1 cellular context compared by ENCODE assay signal in the genomic region with DNA sequence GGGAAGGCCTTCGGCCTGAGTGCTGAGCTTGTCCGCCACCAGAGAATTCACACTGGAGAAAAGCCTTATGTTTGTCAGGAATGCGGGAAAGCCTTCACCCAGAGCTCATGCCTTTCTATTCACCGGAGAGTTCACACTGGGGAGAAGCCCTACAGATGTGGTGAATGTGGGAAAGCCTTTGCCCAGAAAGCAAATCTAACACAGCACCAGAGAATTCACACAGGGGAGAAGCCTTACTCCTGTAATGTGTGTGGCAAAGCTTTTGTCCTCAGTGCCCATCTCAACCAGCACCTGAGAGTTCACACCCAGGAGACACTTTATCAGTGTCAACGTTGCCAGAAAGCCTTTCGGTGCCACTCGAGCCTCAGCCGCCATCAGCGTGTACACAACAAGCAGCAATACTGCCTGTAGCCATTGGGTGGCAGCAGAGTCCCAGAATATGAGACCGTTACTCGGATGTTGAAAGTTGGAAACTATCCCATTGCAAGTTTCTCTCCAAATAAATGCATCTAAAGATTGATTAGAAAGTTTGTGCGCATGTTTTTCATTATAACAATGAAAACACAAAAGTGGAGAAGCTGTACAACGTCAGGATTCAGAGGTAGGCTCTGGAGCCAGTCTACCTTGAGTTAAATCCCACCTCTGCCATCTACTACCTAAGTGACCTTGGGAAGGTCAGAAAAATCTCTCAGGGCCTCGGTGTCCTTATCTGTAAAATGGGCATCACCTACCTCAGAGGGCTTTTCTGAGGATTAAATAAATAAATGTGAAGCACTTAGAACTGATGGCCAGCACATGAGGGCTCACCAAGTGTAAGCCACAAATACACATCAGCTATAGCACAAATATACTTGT.
TF ChIP-seq lines count a peak whose summit lies in the region.

No MANE protein-coding gene starts in this region.

TF ChIP-seq in HepG2, 621 proteins besides CTCF, POLR2A, EP300 and RAD21 (continued from another document):
- TF ChIP-seq, protein P1, sequence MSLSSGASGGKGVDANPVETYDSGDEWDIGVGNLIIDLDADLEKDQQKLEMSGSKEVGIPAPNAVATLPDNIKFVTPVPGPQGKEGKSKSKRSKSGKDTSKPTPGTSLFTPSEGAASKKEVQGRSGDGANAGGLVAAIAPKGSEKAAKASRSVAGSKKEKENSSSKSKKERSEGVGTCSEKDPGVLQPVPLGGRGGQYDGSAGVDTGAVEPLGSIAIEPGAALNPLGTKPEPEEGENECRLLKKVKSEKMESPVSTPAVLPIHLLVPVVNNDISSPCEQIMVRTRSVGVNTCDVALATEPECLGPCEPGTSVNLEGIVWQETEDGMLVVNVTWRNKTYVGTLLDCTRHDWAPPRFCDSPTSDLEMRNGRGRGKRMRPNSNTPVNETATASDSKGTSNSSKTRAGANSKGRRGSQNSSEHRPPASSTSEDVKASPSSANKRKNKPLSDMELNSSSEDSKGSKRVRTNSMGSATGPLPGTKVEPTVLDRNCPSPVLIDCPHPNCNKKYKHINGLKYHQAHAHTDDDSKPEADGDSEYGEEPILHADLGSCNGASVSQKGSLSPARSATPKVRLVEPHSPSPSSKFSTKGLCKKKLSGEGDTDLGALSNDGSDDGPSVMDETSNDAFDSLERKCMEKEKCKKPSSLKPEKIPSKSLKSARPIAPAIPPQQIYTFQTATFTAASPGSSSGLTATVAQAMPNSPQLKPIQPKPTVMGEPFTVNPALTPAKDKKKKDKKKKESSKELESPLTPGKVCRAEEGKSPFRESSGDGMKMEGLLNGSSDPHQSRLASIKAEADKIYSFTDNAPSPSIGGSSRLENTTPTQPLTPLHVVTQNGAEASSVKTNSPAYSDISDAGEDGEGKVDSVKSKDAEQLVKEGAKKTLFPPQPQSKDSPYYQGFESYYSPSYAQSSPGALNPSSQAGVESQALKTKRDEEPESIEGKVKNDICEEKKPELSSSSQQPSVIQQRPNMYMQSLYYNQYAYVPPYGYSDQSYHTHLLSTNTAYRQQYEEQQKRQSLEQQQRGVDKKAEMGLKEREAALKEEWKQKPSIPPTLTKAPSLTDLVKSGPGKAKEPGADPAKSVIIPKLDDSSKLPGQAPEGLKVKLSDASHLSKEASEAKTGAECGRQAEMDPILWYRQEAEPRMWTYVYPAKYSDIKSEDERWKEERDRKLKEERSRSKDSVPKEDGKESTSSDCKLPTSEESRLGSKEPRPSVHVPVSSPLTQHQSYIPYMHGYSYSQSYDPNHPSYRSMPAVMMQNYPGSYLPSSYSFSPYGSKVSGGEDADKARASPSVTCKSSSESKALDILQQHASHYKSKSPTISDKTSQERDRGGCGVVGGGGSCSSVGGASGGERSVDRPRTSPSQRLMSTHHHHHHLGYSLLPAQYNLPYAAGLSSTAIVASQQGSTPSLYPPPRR (CRISPR knock-in tag; IDR thresholded peaks at IDR 0.05; ENCODE audit: borderline replicate concordance): no peak
- TF ChIP-seq ZNF75D (CRISPR knock-in tag; IDR thresholded peaks at IDR 0.05; ENCODE audit: borderline replicate concordance): no peak
- TF ChIP-seq, protein P2, sequence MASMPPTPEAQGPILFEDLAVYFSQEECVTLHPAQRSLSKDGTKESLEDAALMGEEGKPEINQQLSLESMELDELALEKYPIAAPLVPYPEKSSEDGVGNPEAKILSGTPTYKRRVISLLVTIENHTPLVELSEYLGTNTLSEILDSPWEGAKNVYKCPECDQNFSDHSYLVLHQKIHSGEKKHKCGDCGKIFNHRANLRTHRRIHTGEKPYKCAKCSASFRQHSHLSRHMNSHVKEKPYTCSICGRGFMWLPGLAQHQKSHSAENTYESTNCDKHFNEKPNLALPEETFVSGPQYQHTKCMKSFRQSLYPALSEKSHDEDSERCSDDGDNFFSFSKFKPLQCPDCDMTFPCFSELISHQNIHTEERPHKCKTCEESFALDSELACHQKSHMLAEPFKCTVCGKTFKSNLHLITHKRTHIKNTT (CRISPR knock-in tag; IDR thresholded peaks at IDR 0.05): no peak
- TF ChIP-seq ZNF879 (CRISPR knock-in tag; IDR thresholded peaks at IDR 0.05): no peak
- no peak for TF ChIP-seq ZKSCAN8 (CRISPR knock-in tag; IDR thresholded peaks at IDR 0.05; ENCODE audit: borderline replicate concordance)
- TF ChIP-seq ESRRA (CRISPR knock-in tag; IDR thresholded peaks at IDR 0.05; ENCODE audit: low read depth): peak; percentile 49
- TF ChIP-seq GABPB1 (CRISPR knock-in tag; IDR thresholded peaks at IDR 0.05): no peak
- no peak for TF ChIP-seq ZNF788 (CRISPR knock-in tag; IDR thresholded peaks at IDR 0.05; ENCODE audit: borderline replicate concordance)
- no peak for TF ChIP-seq ZNF235 (CRISPR knock-in tag; IDR thresholded peaks at IDR 0.05; ENCODE audit: borderline replicate concordance)
- no peak for TF ChIP-seq RAD51 (IDR thresholded peaks at IDR 0.05; ENCODE audit: borderline replicate concordance)
- TF ChIP-seq ARNT2 (CRISPR knock-in tag; IDR thresholded peaks at IDR 0.05; ENCODE audit: low read depth): no peak
- no peak for TF ChIP-seq ZFAT (CRISPR knock-in tag; conservative IDR thresholded peaks at IDR 0.05)
- TF ChIP-seq, protein P3, sequence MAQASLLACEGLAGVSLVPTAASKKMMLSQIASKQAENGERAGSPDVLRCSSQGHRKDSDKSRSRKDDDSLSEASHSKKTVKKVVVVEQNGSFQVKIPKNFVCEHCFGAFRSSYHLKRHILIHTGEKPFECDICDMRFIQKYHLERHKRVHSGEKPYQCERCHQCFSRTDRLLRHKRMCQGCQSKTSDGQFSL (CRISPR knock-in tag; IDR thresholded peaks at IDR 0.05): no peak
- no peak for TF ChIP-seq SAFB2 (CRISPR knock-in tag; IDR thresholded peaks at IDR 0.05; ENCODE audit: borderline replicate concordance, low read depth)
- no peak for TF ChIP-seq ZNF333 (CRISPR knock-in tag; IDR thresholded peaks at IDR 0.05; ENCODE audit: borderline replicate concordance)
- TF ChIP-seq, protein P4, sequence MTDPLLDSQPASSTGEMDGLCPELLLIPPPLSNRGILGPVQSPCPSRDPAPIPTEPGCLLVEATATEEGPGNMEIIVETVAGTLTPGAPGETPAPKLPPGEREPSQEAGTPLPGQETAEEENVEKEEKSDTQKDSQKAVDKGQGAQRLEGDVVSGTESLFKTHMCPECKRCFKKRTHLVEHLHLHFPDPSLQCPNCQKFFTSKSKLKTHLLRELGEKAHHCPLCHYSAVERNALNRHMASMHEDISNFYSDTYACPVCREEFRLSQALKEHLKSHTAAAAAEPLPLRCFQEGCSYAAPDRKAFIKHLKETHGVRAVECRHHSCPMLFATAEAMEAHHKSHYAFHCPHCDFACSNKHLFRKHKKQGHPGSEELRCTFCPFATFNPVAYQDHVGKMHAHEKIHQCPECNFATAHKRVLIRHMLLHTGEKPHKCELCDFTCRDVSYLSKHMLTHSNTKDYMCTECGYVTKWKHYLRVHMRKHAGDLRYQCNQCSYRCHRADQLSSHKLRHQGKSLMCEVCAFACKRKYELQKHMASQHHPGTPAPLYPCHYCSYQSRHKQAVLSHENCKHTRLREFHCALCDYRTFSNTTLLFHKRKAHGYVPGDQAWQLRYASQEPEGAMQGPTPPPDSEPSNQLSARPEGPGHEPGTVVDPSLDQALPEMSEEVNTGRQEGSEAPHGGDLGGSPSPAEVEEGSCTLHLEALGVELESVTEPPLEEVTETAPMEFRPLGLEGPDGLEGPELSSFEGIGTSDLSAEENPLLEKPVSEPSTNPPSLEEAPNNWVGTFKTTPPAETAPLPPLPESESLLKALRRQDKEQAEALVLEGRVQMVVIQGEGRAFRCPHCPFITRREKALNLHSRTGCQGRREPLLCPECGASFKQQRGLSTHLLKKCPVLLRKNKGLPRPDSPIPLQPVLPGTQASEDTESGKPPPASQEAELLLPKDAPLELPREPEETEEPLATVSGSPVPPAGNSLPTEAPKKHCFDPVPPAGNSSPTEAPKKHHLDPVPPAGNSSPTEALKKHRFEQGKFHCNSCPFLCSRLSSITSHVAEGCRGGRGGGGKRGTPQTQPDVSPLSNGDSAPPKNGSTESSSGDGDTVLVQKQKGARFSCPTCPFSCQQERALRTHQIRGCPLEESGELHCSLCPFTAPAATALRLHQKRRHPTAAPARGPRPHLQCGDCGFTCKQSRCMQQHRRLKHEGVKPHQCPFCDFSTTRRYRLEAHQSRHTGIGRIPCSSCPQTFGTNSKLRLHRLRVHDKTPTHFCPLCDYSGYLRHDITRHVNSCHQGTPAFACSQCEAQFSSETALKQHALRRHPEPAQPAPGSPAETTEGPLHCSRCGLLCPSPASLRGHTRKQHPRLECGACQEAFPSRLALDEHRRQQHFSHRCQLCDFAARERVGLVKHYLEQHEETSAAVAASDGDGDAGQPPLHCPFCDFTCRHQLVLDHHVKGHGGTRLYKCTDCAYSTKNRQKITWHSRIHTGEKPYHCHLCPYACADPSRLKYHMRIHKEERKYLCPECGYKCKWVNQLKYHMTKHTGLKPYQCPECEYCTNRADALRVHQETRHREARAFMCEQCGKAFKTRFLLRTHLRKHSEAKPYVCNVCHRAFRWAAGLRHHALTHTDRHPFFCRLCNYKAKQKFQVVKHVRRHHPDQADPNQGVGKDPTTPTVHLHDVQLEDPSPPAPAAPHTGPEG (CRISPR knock-in tag; IDR thresholded peaks at IDR 0.05): no peak
- TF ChIP-seq SAP130 (CRISPR knock-in tag; IDR thresholded peaks at IDR 0.05; ENCODE audit: low read depth): no peak
- no peak for TF ChIP-seq NR2F6 (IDR thresholded peaks at IDR 0.05)
- no peak for TF ChIP-seq NR2F6 (CRISPR knock-in tag; IDR thresholded peaks at IDR 0.05)
- no peak for TF ChIP-seq KAT8 (CRISPR knock-in tag; IDR thresholded peaks at IDR 0.05)
- TF ChIP-seq DNMT1 (CRISPR knock-in tag; IDR thresholded peaks at IDR 0.05): no peak
- no peak for TF ChIP-seq HMG20A (CRISPR knock-in tag; IDR thresholded peaks at IDR 0.05; ENCODE audit: borderline replicate concordance)
- no peak for TF ChIP-seq PAF1 (CRISPR knock-in tag; IDR thresholded peaks at IDR 0.05)
- no peak for TF ChIP-seq ZNF552 (CRISPR knock-in tag; IDR thresholded peaks at IDR 0.05; ENCODE audit: borderline replicate concordance)
- TF ChIP-seq ZNF619 (CRISPR knock-in tag; IDR thresholded peaks at IDR 0.05): no peak
- peak; percentile 49; the same call in 1 of the 2 replicates for TF ChIP-seq KDM2A (CRISPR knock-in tag; IDR thresholded peaks at IDR 0.05; ENCODE audit: borderline replicate concordance, low read depth)
- TF ChIP-seq ZSCAN31 (CRISPR knock-in tag; IDR thresholded peaks at IDR 0.05; ENCODE audit: low read depth): no peak
- no peak for TF ChIP-seq MAF1 (CRISPR knock-in tag; IDR thresholded peaks at IDR 0.05; ENCODE audit: borderline replicate concordance)
- no peak for TF ChIP-seq XBP1 (CRISPR knock-in tag; IDR thresholded peaks at IDR 0.05)
- TF ChIP-seq, protein P5, sequence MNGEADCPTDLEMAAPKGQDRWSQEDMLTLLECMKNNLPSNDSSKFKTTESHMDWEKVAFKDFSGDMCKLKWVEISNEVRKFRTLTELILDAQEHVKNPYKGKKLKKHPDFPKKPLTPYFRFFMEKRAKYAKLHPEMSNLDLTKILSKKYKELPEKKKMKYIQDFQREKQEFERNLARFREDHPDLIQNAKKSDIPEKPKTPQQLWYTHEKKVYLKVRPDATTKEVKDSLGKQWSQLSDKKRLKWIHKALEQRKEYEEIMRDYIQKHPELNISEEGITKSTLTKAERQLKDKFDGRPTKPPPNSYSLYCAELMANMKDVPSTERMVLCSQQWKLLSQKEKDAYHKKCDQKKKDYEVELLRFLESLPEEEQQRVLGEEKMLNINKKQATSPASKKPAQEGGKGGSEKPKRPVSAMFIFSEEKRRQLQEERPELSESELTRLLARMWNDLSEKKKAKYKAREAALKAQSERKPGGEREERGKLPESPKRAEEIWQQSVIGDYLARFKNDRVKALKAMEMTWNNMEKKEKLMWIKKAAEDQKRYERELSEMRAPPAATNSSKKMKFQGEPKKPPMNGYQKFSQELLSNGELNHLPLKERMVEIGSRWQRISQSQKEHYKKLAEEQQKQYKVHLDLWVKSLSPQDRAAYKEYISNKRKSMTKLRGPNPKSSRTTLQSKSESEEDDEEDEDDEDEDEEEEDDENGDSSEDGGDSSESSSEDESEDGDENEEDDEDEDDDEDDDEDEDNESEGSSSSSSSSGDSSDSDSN (CRISPR knock-in tag; IDR thresholded peaks at IDR 0.05): no peak
- TF ChIP-seq ZNF660 (CRISPR knock-in tag; IDR thresholded peaks at IDR 0.05; ENCODE audit: borderline replicate concordance, low read depth): no peak
- no peak for TF ChIP-seq KMT2A (CRISPR knock-in tag; IDR thresholded peaks at IDR 0.05)
- TF ChIP-seq, protein P6, sequence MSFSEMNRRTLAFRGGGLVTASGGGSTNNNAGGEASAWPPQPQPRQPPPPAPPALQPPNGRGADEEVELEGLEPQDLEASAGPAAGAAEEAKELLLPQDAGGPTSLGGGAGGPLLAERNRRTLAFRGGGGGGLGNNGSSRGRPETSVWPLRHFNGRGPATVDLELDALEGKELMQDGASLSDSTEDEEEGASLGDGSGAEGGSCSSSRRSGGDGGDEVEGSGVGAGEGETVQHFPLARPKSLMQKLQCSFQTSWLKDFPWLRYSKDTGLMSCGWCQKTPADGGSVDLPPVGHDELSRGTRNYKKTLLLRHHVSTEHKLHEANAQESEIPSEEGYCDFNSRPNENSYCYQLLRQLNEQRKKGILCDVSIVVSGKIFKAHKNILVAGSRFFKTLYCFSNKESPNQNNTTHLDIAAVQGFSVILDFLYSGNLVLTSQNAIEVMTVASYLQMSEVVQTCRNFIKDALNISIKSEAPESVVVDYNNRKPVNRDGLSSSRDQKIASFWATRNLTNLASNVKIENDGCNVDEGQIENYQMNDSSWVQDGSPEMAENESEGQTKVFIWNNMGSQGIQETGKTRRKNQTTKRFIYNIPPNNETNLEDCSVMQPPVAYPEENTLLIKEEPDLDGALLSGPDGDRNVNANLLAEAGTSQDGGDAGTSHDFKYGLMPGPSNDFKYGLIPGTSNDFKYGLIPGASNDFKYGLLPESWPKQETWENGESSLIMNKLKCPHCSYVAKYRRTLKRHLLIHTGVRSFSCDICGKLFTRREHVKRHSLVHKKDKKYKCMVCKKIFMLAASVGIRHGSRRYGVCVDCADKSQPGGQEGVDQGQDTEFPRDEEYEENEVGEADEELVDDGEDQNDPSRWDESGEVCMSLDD (CRISPR knock-in tag; IDR thresholded peaks at IDR 0.05; ENCODE audit: borderline replicate concordance): no peak
- no peak for TF ChIP-seq FOXM1 (CRISPR knock-in tag; IDR thresholded peaks at IDR 0.05)
- no peak for TF ChIP-seq ELF1 (CRISPR knock-in tag; IDR thresholded peaks at IDR 0.05)
- TF ChIP-seq ZNF264 (CRISPR knock-in tag; IDR thresholded peaks at IDR 0.05): no peak
- TF ChIP-seq KLF13 (CRISPR knock-in tag; IDR thresholded peaks at IDR 0.05): no peak
- TF ChIP-seq HMG20B (CRISPR knock-in tag; conservative IDR thresholded peaks at IDR 0.05): no peak
- no peak for TF ChIP-seq ZNF678 (CRISPR knock-in tag; IDR thresholded peaks at IDR 0.05)
- TF ChIP-seq SIX1 (CRISPR knock-in tag; IDR thresholded peaks at IDR 0.05; ENCODE audit: borderline replicate concordance): no peak
